38 cellular contexts compared by ENCODE assay signal in the genomic region with DNA sequence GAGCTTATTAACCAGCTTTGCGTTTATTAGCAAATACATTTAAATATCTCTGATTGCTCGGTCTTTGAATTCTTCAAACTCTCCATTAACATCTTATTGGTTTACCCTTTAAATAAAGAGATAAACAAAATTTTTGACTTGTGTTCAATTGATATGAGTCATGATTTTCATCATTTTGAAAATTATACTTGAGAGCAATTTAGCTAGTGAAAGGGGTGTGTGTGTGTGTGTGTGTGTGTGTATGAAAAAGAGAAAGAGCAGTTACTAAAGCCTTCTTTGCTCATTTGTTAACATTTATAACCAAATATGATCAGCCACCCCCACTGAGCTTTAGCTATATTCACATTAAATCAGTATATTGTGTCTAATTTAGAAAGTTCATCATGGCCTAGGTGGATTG. TPM values are rescaled to one million over a fixed set of nuclear protein-coding genes. Genes with fewer than 3 reads are reported as not detected.
"Had no signal": no experiment of that assay in that cellular context is flagged by ENCODE, and none has a peak within 500 bp of the region (broad histone marks: within the 10 kb centered on the region; RNA-seq: fewer than 3 reads in every experiment).

No MANE protein-coding gene starts in this region.

- H3K4me1 ChIP-seq: ascending aorta had no signal

- H3K4me3 Mint-ChIP-seq: activated CD4-positive, alpha-beta memory T cell treated with anti-CD3 and anti-CD28 coated beads, Interleukin-2, amount 10 ng/mL, durations not matched to agents 7 days and 5 days; activated CD4-positive, alpha-beta T cell treated with anti-CD3 and anti-CD28 coated beads for 36 hours; activated CD4-positive, alpha-beta T cell treated with anti-CD3 and anti-CD28 coated beads, Interleukin-2, amount 10 ng/mL, durations not matched to agents 7 days and 5 days; activated CD8-positive, alpha-beta memory T cell treated with anti-CD3 and anti-CD28 coated beads, Interleukin-2, amount 10 ng/mL, durations not matched to agents 7 days and 5 days; activated CD8-positive, alpha-beta T cell treated with anti-CD3 and anti-CD28 coated beads, Interleukin-2, amount 10 ng/mL, durations not matched to agents 7 days and 5 days; activated naive CD4-positive, alpha-beta T cell treated with anti-CD3 and anti-CD28 coated beads, Interleukin-2, amount 10 ng/mL, durations not matched to agents 7 days and 5 days; activated naive CD4-positive, alpha-beta T cell treated with anti-CD3 and anti-CD28 coated beads, Interleukin-2, amount 50 U/mL, for 24 hours; activated naive CD8-positive, alpha-beta T cell; activated naive CD8-positive, alpha-beta T cell treated with anti-CD3 and anti-CD28 coated beads, Interleukin-2, amount 10 ng/mL, durations not matched to agents 7 days and 5 days; activated naive CD8-positive, alpha-beta T cell treated with anti-CD3 and anti-CD28 coated beads, Interleukin-2, amount 50 U/mL, for 24 hours; activated T-cell treated with anti-CD3 and anti-CD28 coated beads, Interleukin-2, amount 50 U/mL, for 24 hours; brain; central memory CD8-positive, alpha-beta T cell; T-helper 1 cell treated with Interleukin-12 subunit alpha and Interleukin-12 subunit beta and Interleukin-4 antibody, amounts not matched to agents 30 μg/mL and 1 μg/mL, for 36 hours; T-helper 2 cell treated with Interferon-gamma antibody and Interleukin-4, amounts not matched to agents 5 μg/mL and 100 μg/mL, for 36 hours had no signal

- H3K27me3 ChIP-seq: ascending aorta, cardiac muscle cell had no signal

- H3K9me3 Mint-ChIP-seq: activated CD4-positive, alpha-beta memory T cell treated with anti-CD3 and anti-CD28 coated beads, Interleukin-2, amount 10 ng/mL, durations not matched to agents 7 days and 5 days; activated CD4-positive, alpha-beta T cell treated with anti-CD3 and anti-CD28 coated beads, Interleukin-2, amount 10 ng/mL, durations not matched to agents 7 days and 5 days; activated naive CD4-positive, alpha-beta T cell treated with anti-CD3 and anti-CD28 coated beads, Interleukin-2, amount 10 ng/mL, durations not matched to agents 7 days and 5 days; activated naive CD4-positive, alpha-beta T cell treated with anti-CD3 and anti-CD28 coated beads, Interleukin-2, amount 50 U/mL, for 24 hours; activated naive CD8-positive, alpha-beta T cell treated with anti-CD3 and anti-CD28 coated beads, Interleukin-2, amount 10 ng/mL, durations not matched to agents 7 days and 5 days; activated naive CD8-positive, alpha-beta T cell treated with anti-CD3 and anti-CD28 coated beads, Interleukin-2, amount 50 U/mL, for 24 hours; activated T-cell treated with anti-CD3 and anti-CD28 coated beads, Interleukin-2, amount 50 U/mL, for 24 hours; activated T-helper 2 cell treated with anti-CD3 and anti-CD28 coated beads, Interferon-gamma antibody, Interleukin-2, Interleukin-4, amounts not matched to agents 10 μg/mL and 5 μg/mL and 100 μg/mL, durations not matched to agents 14 hours and 24 hours and 36 hours; brain; central memory CD8-positive, alpha-beta T cell; T-helper 1 cell treated with Interleukin-12 subunit alpha and Interleukin-12 subunit beta and Interleukin-4 antibody, amounts not matched to agents 30 μg/mL and 1 μg/mL, for 36 hours; T-helper 2 cell treated with Interferon-gamma antibody and Interleukin-4, amounts not matched to agents 5 μg/mL and 100 μg/mL, for 36 hours had no signal

- ATAC-seq: activated CD4-positive, alpha-beta T cell treated with anti-CD3 and anti-CD28 coated beads for 36 hours; activated CD4-positive, CD25-positive, alpha-beta regulatory T cell treated with anti-CD3 and anti-CD28 coated beads, Interleukin-2, amount 50 U/mL, for 24 hours; activated CD8-positive, alpha-beta memory T cell treated with anti-CD3 and anti-CD28 coated beads, Interleukin-2, amount 10 ng/mL, durations not matched to agents 7 days and 5 days; activated CD8-positive, alpha-beta T cell treated with anti-CD3 and anti-CD28 coated beads, Interleukin-2, amount 10 ng/mL, durations not matched to agents 7 days and 5 days; activated naive CD8-positive, alpha-beta T cell treated with anti-CD3 and anti-CD28 coated beads, Interleukin-2, amount 50 U/mL, for 24 hours had no signal

- H3K4me1 Mint-ChIP-seq: activated CD4-positive, alpha-beta memory T cell treated with anti-CD3 and anti-CD28 coated beads, Interleukin-2, amount 10 ng/mL, durations not matched to agents 7 days and 5 days; activated CD4-positive, alpha-beta T cell treated with anti-CD3 and anti-CD28 coated beads for 36 hours; activated CD4-positive, alpha-beta T cell treated with anti-CD3 and anti-CD28 coated beads, Interleukin-2, amount 10 ng/mL, durations not matched to agents 7 days and 5 days; activated CD8-positive, alpha-beta memory T cell treated with anti-CD3 and anti-CD28 coated beads, Interleukin-2, amount 10 ng/mL, durations not matched to agents 7 days and 5 days; activated naive CD4-positive, alpha-beta T cell treated with anti-CD3 and anti-CD28 coated beads, Interleukin-2, amount 10 ng/mL, durations not matched to agents 7 days and 5 days; activated naive CD4-positive, alpha-beta T cell treated with anti-CD3 and anti-CD28 coated beads, Interleukin-2, amount 50 U/mL, for 24 hours; activated naive CD8-positive, alpha-beta T cell treated with anti-CD3 and anti-CD28 coated beads, Interleukin-2, amount 10 ng/mL, durations not matched to agents 7 days and 5 days; activated naive CD8-positive, alpha-beta T cell treated with anti-CD3 and anti-CD28 coated beads, Interleukin-2, amount 50 U/mL, for 24 hours; brain; central memory CD8-positive, alpha-beta T cell had no signal

- H3K36me3 ChIP-seq: ascending aorta, cardiac muscle cell had no signal

- H3K27ac ChIP-seq: ascending aorta, cardiac muscle cell, VCaP had no signal

- H3K4me3 ChIP-seq: ascending aorta, cardiac muscle cell had no signal

- H3K36me3 Mint-ChIP-seq: activated CD8-positive, alpha-beta memory T cell treated with anti-CD3 and anti-CD28 coated beads, Interleukin-2, amount 10 ng/mL, durations not matched to agents 7 days and 5 days; activated naive CD4-positive, alpha-beta T cell treated with anti-CD3 and anti-CD28 coated beads, Interleukin-2, amount 10 ng/mL, durations not matched to agents 7 days and 5 days; activated naive CD4-positive, alpha-beta T cell treated with anti-CD3 and anti-CD28 coated beads, Interleukin-2, amount 50 U/mL, for 24 hours; activated naive CD8-positive, alpha-beta T cell; activated naive CD8-positive, alpha-beta T cell treated with anti-CD3 and anti-CD28 coated beads, Interleukin-2, amount 10 ng/mL, durations not matched to agents 7 days and 5 days; brain had no signal

- DNase-seq: activated CD4-positive, alpha-beta memory T cell treated with anti-CD3 and anti-CD28 coated beads, Interleukin-2, amount 10 ng/mL, durations not matched to agents 7 days and 5 days; activated CD4-positive, alpha-beta T cell treated with anti-CD3 and anti-CD28 coated beads for 1 hour; activated CD4-positive, alpha-beta T cell treated with anti-CD3 and anti-CD28 coated beads for 36 hours; activated CD4-positive, alpha-beta T cell treated with anti-CD3 and anti-CD28 coated beads for 48 hours; activated CD4-positive, alpha-beta T cell treated with anti-CD3 and anti-CD28 coated beads, Interleukin-2, amount 10 ng/mL, durations not matched to agents 7 days and 5 days; activated CD4-positive, alpha-beta T cell treated with anti-CD3 and anti-CD28 coated beads, Interleukin-2, amount 50 U/mL, for 48 hours; activated CD4-positive, CD25-positive, alpha-beta regulatory T cell; activated CD8-positive, alpha-beta memory T cell treated with anti-CD3 and anti-CD28 coated beads for 24 hours; activated CD8-positive, alpha-beta memory T cell treated with anti-CD3 and anti-CD28 coated beads, Interleukin-2, amount 10 ng/mL, durations not matched to agents 7 days and 5 days; activated CD8-positive, alpha-beta memory T cell treated with anti-CD3 and anti-CD28 coated beads, Interleukin-2, amount 50 U/mL, for 48 hours; activated CD8-positive, alpha-beta T cell treated with anti-CD3 and anti-CD28 coated beads, Interleukin-2, amount 10 ng/mL, durations not matched to agents 7 days and 5 days; activated effector memory CD4-positive, alpha-beta T cell treated with Interleukin-2 at 50 U/mL for 16 hours; activated gamma-delta T cell; activated naive CD4-positive, alpha-beta T cell treated with anti-CD3 and anti-CD28 coated beads, Interleukin-2, amount 10 ng/mL, durations not matched to agents 7 days and 5 days; activated naive CD4-positive, alpha-beta T cell treated with Interleukin-2 at 50 U/mL for 16 hours; activated naive CD8-positive, alpha-beta T cell treated with anti-CD3 and anti-CD28 coated beads, Interleukin-2, amount 10 ng/mL, durations not matched to agents 7 days and 5 days; activated naive CD8-positive, alpha-beta T cell treated with anti-CD3 and anti-CD28 coated beads, Interleukin-2, amount 50 U/mL, for 24 hours; activated T-cell treated with anti-CD3 and anti-CD28 coated beads, Interleukin-2, amount 50 U/mL, for 24 hours; activated T-cell treated with anti-CD3 and anti-CD28 coated beads, Interleukin-2, amount 50 U/mL, for 48 hours; amygdala; anterior cingulate cortex; cerebellar nuclear complex; T-helper 1 cell; T-helper 2 cell; T-helper 9 cell had no signal

- H3K27ac Mint-ChIP-seq: activated CD4-positive, alpha-beta memory T cell treated with anti-CD3 and anti-CD28 coated beads, Interleukin-2, amount 10 ng/mL, durations not matched to agents 7 days and 5 days; activated CD4-positive, alpha-beta T cell treated with anti-CD3 and anti-CD28 coated beads for 36 hours; activated CD4-positive, alpha-beta T cell treated with anti-CD3 and anti-CD28 coated beads, Interleukin-2, amount 10 ng/mL, durations not matched to agents 7 days and 5 days; activated CD8-positive, alpha-beta memory T cell treated with anti-CD3 and anti-CD28 coated beads, Interleukin-2, amount 10 ng/mL, durations not matched to agents 7 days and 5 days; activated CD8-positive, alpha-beta T cell treated with anti-CD3 and anti-CD28 coated beads, Interleukin-2, amount 10 ng/mL, durations not matched to agents 7 days and 5 days; activated naive CD4-positive, alpha-beta T cell treated with anti-CD3 and anti-CD28 coated beads, Interleukin-2, amount 10 ng/mL, durations not matched to agents 7 days and 5 days; activated naive CD4-positive, alpha-beta T cell treated with anti-CD3 and anti-CD28 coated beads, Interleukin-2, amount 50 U/mL, for 24 hours; activated naive CD8-positive, alpha-beta T cell; activated naive CD8-positive, alpha-beta T cell treated with anti-CD3 and anti-CD28 coated beads, Interleukin-2, amount 10 ng/mL, durations not matched to agents 7 days and 5 days; activated naive CD8-positive, alpha-beta T cell treated with anti-CD3 and anti-CD28 coated beads, Interleukin-2, amount 50 U/mL, for 24 hours; activated T-cell treated with anti-CD3 and anti-CD28 coated beads, Interleukin-2, amount 50 U/mL, for 24 hours; activated T-helper 2 cell treated with anti-CD3 and anti-CD28 coated beads, Interferon-gamma antibody, Interleukin-2, Interleukin-4, amounts not matched to agents 10 μg/mL and 5 μg/mL and 100 μg/mL, durations not matched to agents 14 hours and 24 hours and 36 hours; brain; T-helper 1 cell treated with Interleukin-12 subunit alpha and Interleukin-12 subunit beta and Interleukin-4 antibody, amounts not matched to agents 30 μg/mL and 1 μg/mL, for 36 hours; T-helper 2 cell treated with Interferon-gamma antibody and Interleukin-4, amounts not matched to agents 5 μg/mL and 100 μg/mL, for 36 hours had no signal

RNA-seq across cellular contexts. Expression of gene FAM216B, which starts 48.3 kb away (rescaled TPM):
- total RNA-seq: activated CD4-positive, alpha-beta memory T cell treated with anti-CD3 and anti-CD28 coated beads, Interleukin-2, amount 10 ng/mL, durations not matched to agents 7 days and 5 days; activated CD4-positive, alpha-beta T cell treated with anti-CD3 and anti-CD28 coated beads for 36 hours; activated CD4-positive, alpha-beta T cell treated with anti-CD3 and anti-CD28 coated beads, Interleukin-2, amount 10 ng/mL, durations not matched to agents 7 days and 5 days; activated CD8-positive, alpha-beta memory T cell treated with anti-CD3 and anti-CD28 coated beads, Interleukin-2, amount 10 ng/mL, durations not matched to agents 7 days and 5 days; activated CD8-positive, alpha-beta T cell treated with anti-CD3 and anti-CD28 coated beads, Interleukin-2, amount 10 ng/mL, durations not matched to agents 7 days and 5 days; activated naive CD8-positive, alpha-beta T cell treated with anti-CD3 and anti-CD28 coated beads, Interleukin-2, amount 10 ng/mL, durations not matched to agents 7 days and 5 days; activated T-helper 2 cell treated with anti-CD3 and anti-CD28 coated beads, Interferon-gamma antibody, Interleukin-2, Interleukin-4, amounts not matched to agents 10 μg/mL and 5 μg/mL and 100 μg/mL, durations not matched to agents 14 hours and 24 hours and 36 hours; ascending aorta; bronchial epithelial cell; cardiac muscle cell; chondrocyte had no signal
- polyA plus RNA-seq: cardiac muscle cell had no signal
